8 cellular contexts compared by ENCODE assay signal in genomic region chr15:85667491-85668424, GRCh38.
A peak's percentile ranks its signal among the peaks of the same experiment; 100 is the strongest.
DNase-seq lines count a peak whose midpoint lies in the region; ATAC-seq and TF ChIP-seq lines count a peak whose summit lies in the region.

No MANE protein-coding gene starts in this region.

- H3K27ac ChIP-seq in coronary artery (peak overlapping the region; percentile 91 to 93), mesenchymal stem cell (ENCODE audit: low read length, poor library complexity, severe bottlenecking) (peak overlapping the region; percentile 78), thymus (ENCODE audit: low read depth) (peak overlapping the region; percentile 61)

- H3K27me3 ChIP-seq in mesenchymal stem cell (ENCODE audit: control insufficient read depth in 1 of 2, insufficient read depth in 1 of 2, low read length in 2 of 2), result no peaks in the 10 kb centered on the region
- H3K27me3 ChIP-seq in thymus (ENCODE audit: control insufficient read depth, insufficient read depth), result no peaks in the 10 kb centered on the region

- peak overlapping the region; percentile 27 for H3K4me3 ChIP-seq in coronary artery
- peak overlapping the region in 1 of 2 experiments; percentile 38 for H3K4me3 ChIP-seq in mesenchymal stem cell (ENCODE audit: insufficient read depth in 1 of 2, low read depth in 1 of 2, low read length in 2 of 2)
- H3K4me3 ChIP-seq in thymus (ENCODE audit: low read length), result no peak overlapping the region

- H3K4me1 Mint-ChIP-seq in CD14-positive monocyte (peaks cover 17% of the 10 kb centered on the region), T-helper 17 cell (peaks cover 22% of the 10 kb centered on the region)

- intact Hi-C loops in CD14-positive monocyte (cut with micrococcal nuclease), result no loop called here

- no peak overlapping the region for H2AK5ac ChIP-seq in mesenchymal stem cell (ENCODE audit: low read length, severe bottlenecking)

- no peak overlapping the region for H3K23ac ChIP-seq in mesenchymal stem cell (ENCODE audit: low read length in 2 of 2)

- H4K8ac ChIP-seq in mesenchymal stem cell (ENCODE audit: low read length), result no peak overlapping the region

- H3K36me3 ChIP-seq in mesenchymal stem cell (ENCODE audit: control insufficient read depth in 1 of 2, insufficient read depth in 2 of 2, low read depth in 1 of 2, low read length in 2 of 2) (peaks cover 8 to 77% of the 10 kb centered on the region in 2 experiments), thymus (ENCODE audit: control insufficient read depth, insufficient read depth) (peaks cover 16% of the 10 kb centered on the region)

- no peak overlapping the region for H2BK15ac ChIP-seq in mesenchymal stem cell (ENCODE audit: low read depth, poor library complexity, severe bottlenecking)

- 25% methylated on average over 5 of the region's 5 CpGs for WGBS in mesenchymal stem cell
- WGBS in thymus, result 64% methylated on average over 5 of the region's 5 CpGs

- H3K9ac ChIP-seq in mesenchymal stem cell (ENCODE audit: low read length), result peak overlapping the region; percentile 95

- ATAC-seq in GM19324 (IDR thresholded peaks at IDR 0.05; ENCODE audit: low FRiP score, unreplicated experiment) (peak; percentile 70), HG03378 (IDR thresholded peaks at IDR 0.05; ENCODE audit: unreplicated experiment) (peak; percentile 90), T-helper 17 cell (peak; percentile 93)

- no peak overlapping the region for H2BK12ac ChIP-seq in mesenchymal stem cell (ENCODE audit: low read length in 2 of 2)

- H3K27me3 Mint-ChIP-seq in CD14-positive monocyte (ENCODE audit: low read depth in 3 of 3) (no peaks in the 10 kb centered on the region), T-helper 17 cell (no peaks in the 10 kb centered on the region)

- H3K27ac Mint-ChIP-seq in CD14-positive monocyte, result peak overlapping the region; percentile 86 to 95 (median 91)
- H3K27ac Mint-ChIP-seq in T-helper 17 cell, result peak overlapping the region; percentile 100

- H3K14ac ChIP-seq in mesenchymal stem cell (ENCODE audit: low read length in 2 of 2), result no peak overlapping the region

- no peak overlapping the region for H2AFZ ChIP-seq in mesenchymal stem cell (ENCODE audit: low read depth, low read length)

- H4K91ac ChIP-seq in mesenchymal stem cell (ENCODE audit: low read length), result no peak overlapping the region

- H3K4me3 Mint-ChIP-seq in CD14-positive monocyte, result no peak overlapping the region
- peak overlapping the region; percentile 83 for H3K4me3 Mint-ChIP-seq in T-helper 17 cell

- TF ChIP-seq CTCF in CD14-positive monocyte (IDR thresholded peaks at IDR 0.05) (no peak), coronary artery (IDR thresholded peaks at IDR 0.05) (no peak)

- H3K4me1 ChIP-seq in mesenchymal stem cell (ENCODE audit: control insufficient read depth, insufficient read depth, low read depth, low read length), result no peaks in the 10 kb centered on the region
- H3K4me1 ChIP-seq in thymus (ENCODE audit: control insufficient read depth, insufficient read depth, low read length), result peaks cover 3% of the 10 kb centered on the region

- DNase-seq in CD14-positive monocyte (ENCODE audit: low spot score), result peak; percentile 81
- peak in 2 of 3 donors; percentile 27 to 47 for DNase-seq in T-helper 17 cell
- no peak for DNase-seq in coronary artery (ENCODE audit: low spot score)
- peak; percentile 100 for DNase-seq in mesenchymal stem cell
- DNase-seq in cortex of kidney (lab: John Stamatoyannopoulos, UW), result no peak

- no peak overlapping the region for H3K4ac ChIP-seq in mesenchymal stem cell (ENCODE audit: low read depth in 1 of 2, low read length in 2 of 2)

- H2BK5ac ChIP-seq in mesenchymal stem cell (ENCODE audit: low read depth, low read length, poor library complexity, severe bottlenecking), result no peak overlapping the region

- H3K4me2 ChIP-seq in mesenchymal stem cell (ENCODE audit: low read length, poor library complexity, severe bottlenecking), result no peak overlapping the region

- H3K9me3 ChIP-seq in T-helper 17 cell (ENCODE audit: control insufficient read depth, low read length, poor library complexity, severe bottlenecking), result no peaks in the 10 kb centered on the region
- H3K9me3 ChIP-seq in mesenchymal stem cell (ENCODE audit: control insufficient read depth, low read length), result no peaks in the 10 kb centered on the region
- H3K9me3 ChIP-seq in thymus (ENCODE audit: control insufficient read depth), result no peaks in the 10 kb centered on the region

- peaks cover 86 to 95% of the 10 kb centered on the region in 2 donors for H3K36me3 Mint-ChIP-seq in CD14-positive monocyte
- H3K36me3 Mint-ChIP-seq in T-helper 17 cell (ENCODE audit: low read depth), result peaks cover 10% of the 10 kb centered on the region

- no peak overlapping the region for H3K18ac ChIP-seq in mesenchymal stem cell (ENCODE audit: low read depth in 1 of 2, low read length in 2 of 2)

- peaks cover 13% of the 10 kb centered on the region for H3K79me1 ChIP-seq in mesenchymal stem cell (replicated peaks; ENCODE audit: low read length, poor library complexity, severe bottlenecking)

- H3K9me3 Mint-ChIP-seq in CD14-positive monocyte, result no peaks in the 10 kb centered on the region

- H2BK120ac ChIP-seq in mesenchymal stem cell (ENCODE audit: low read depth, low read length), result no peak overlapping the region

Comparison
In these comparisons a context has a peak if more than half of its experiments do, and no peak if none do; other contexts are left out.
1. DNase-seq: peak in CD14-positive monocyte (single experiment), T-helper 17 cell (2 of 3) and mesenchymal stem cell (single experiment); none in coronary artery (single experiment) and cortex of kidney (single experiment).
2. Peak in every context shown above with its lines, with median percentiles within 50 percentile points of each other: ATAC-seq and H3K27ac ChIP-seq.